Comparison of ENCODE assay signal across 32 cellular contexts in the genomic region with DNA sequence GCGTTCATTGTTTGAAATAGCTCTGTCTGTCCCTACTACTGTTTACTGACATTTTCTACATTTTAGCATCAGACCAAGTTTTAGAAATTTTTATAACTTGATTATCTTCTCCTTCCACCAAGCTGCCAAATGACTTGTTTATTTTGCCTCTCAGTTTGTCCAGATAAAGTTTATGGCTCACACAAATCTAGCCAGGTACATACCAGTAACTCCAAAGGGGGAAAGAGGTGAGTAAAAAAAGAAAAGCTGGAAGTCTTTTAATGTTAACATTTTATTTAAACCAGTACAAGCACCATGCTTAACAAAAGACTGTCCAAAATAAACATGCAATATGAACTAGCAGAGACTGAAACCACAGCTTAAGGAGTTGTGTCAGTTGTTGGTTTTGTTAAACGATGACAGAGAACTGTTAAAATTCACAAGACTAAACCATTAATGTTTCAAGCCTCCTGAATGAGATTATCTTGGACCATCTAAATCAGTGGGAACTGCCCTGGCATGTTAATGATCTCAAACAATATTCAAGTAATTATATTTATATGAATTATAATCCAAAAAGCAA. TPM values are rescaled to one million over a fixed set of nuclear protein-coding genes. Genes with fewer than 3 reads are reported as not detected.
A peak's percentile ranks its signal among the peaks of the same experiment; 100 is the strongest.
DNase-seq lines count a peak whose midpoint lies in the region; ATAC-seq, FAIRE-seq and TF ChIP-seq lines count a peak whose summit lies in the region.
"Had no signal": no experiment of that assay in that cellular context is flagged by ENCODE, and none has a peak within 500 bp of the region (broad histone marks: within the 10 kb centered on the region; RNA-seq: fewer than 3 reads in every experiment).

No MANE protein-coding gene starts in this region.

- H3K27me3 ChIP-seq in CD8-positive, alpha-beta T cell (ENCODE audit: insufficient read depth, low read length) = no peaks in the 10 kb centered on the region
- H3K27me3 ChIP-seq in colonic mucosa = no peaks in the 10 kb centered on the region
- H3K27me3 ChIP-seq: cardiac muscle cell had no signal

- DNase-seq in CD8-positive, alpha-beta T cell = no peak
- DNase-seq in colonic mucosa (no peak), NCI-H2171 (lab: John Stamatoyannopoulos, UW) (no peak), NCI-H345 treated with DMSO at 0.1 percent for 48 hours (lab: John Stamatoyannopoulos, UW; ENCODE audit: unreplicated experiment) (no peak), AG08395 (ENCODE audit: low spot score) (no peak), GM12892 (ENCODE audit: insufficient read length) (no peak)
- DNase-seq: activated naive CD4-positive, alpha-beta T cell treated with anti-CD3 and anti-CD28 coated beads, Interleukin-2, amount 50 U/mL, for 16 hours; amygdala; CD8-positive, alpha-beta memory T cell; DMS 273 treated with DMSO at 0.1 percent for 48 hours; endodermal cell; foreskin melanocyte; left ventricle myocardium inferior; mesendoderm; naive B cell; NCI-H1092 treated with DMSO at 0.1 percent for 48 hours; NCI-H187; NCI-H524 treated with DMSO at 0.1 percent for 48 hours; SHP77; stimulated activated CD8-positive, alpha-beta memory T cell treated with anti-CD3 and anti-CD28 coated beads, Interleukin-4, amount 100 ng/mL, for 48 hours; trophoblast cell had no signal

- intact Hi-C loops in CD8-positive, alpha-beta T cell (cut with DNase I, micrococcal nuclease) = no loop called here
- intact Hi-C loops in colonic mucosa (cut with DNase I) = no loop called here

- ATAC-seq in CD8-positive, alpha-beta T cell = no peak
- ATAC-seq: A549, esophagus mucosa, Panc1 had no signal

- no peaks in the 10 kb centered on the region for H3K4me1 ChIP-seq in CD8-positive, alpha-beta T cell (ENCODE audit: insufficient read depth, low read length)
- H3K4me1 ChIP-seq in colonic mucosa = no peaks in the 10 kb centered on the region

- TF ChIP-seq POLR2A in GM12892 (IDR thresholded peaks at IDR 0.05; ENCODE audit: low read depth, low read length) = no peak

- H3K4me3 ChIP-seq in CD8-positive, alpha-beta T cell (ENCODE audit: low read depth, low read length) = no peak overlapping the region
- H3K4me3 ChIP-seq in colonic mucosa = no peak overlapping the region
- H3K4me3 ChIP-seq: A549, cardiac muscle cell, left ventricle myocardium inferior, skin epidermis had no signal

- no peak for FAIRE-seq in GM12892 (lab: Jason Lieb, UNC)

- H3K4me3 Mint-ChIP-seq in CD8-positive, alpha-beta T cell = no peak overlapping the region
- no peak overlapping the region for H3K4me3 Mint-ChIP-seq in nephron
- H3K4me3 Mint-ChIP-seq: B cell; CD8-positive, alpha-beta memory T cell; dendritic cell treated with granulocyte-macrophage colony-stimulating factor and Interleukin-4, amounts not matched to agents 40 ng/mL and 50 ng/mL, for 4 days; IgD-negative memory B cell; naive B cell; T-helper 2 cell treated with Interferon-gamma antibody and Interleukin-4, amounts not matched to agents 5 μg/mL and 100 μg/mL, for 36 hours had no signal

- no peak overlapping the region for H3K27ac ChIP-seq in CD8-positive, alpha-beta T cell (ENCODE audit: low read depth, low read length)
- H3K27ac ChIP-seq in VCaP (peak overlapping the region; percentile 62), colonic mucosa (peak overlapping the region; percentile 5)
- H3K27ac ChIP-seq: A549, cardiac muscle cell, left ventricle myocardium inferior, skin epidermis had no signal

- H3K27ac Mint-ChIP-seq in CD8-positive, alpha-beta T cell = peak overlapping the region; percentile 12
- H3K27ac Mint-ChIP-seq in nephron = peak overlapping the region; percentile 43 to 67 (median 60)
- H3K27ac Mint-ChIP-seq: B cell; CD8-positive, alpha-beta memory T cell; dendritic cell treated with granulocyte-macrophage colony-stimulating factor and Interleukin-4, amounts not matched to agents 40 ng/mL and 50 ng/mL, for 4 days; endodermal cell; IgD-negative memory B cell; T-helper 2 cell treated with Interferon-gamma antibody and Interleukin-4, amounts not matched to agents 5 μg/mL and 100 μg/mL, for 36 hours had no signal

- H3K36me3 Mint-ChIP-seq in CD8-positive, alpha-beta T cell = peaks cover 51% of the 10 kb centered on the region
- H3K36me3 Mint-ChIP-seq in nephron (ENCODE audit: low read depth) = peaks cover 48% of the 10 kb centered on the region

- CTCF ChIA-PET in CD8-positive, alpha-beta T cell (lab: Charles Lee) = no interaction called here

- H3K4me1 Mint-ChIP-seq in CD8-positive, alpha-beta T cell (ENCODE audit: low read depth) = no peaks in the 10 kb centered on the region
- peaks cover 70% of the 10 kb centered on the region for H3K4me1 Mint-ChIP-seq in nephron

- H3K9me3 Mint-ChIP-seq in CD8-positive, alpha-beta T cell = no peaks in the 10 kb centered on the region
- no peaks in the 10 kb centered on the region for H3K9me3 Mint-ChIP-seq in nephron
- H3K9me3 Mint-ChIP-seq: CD8-positive, alpha-beta memory T cell; dendritic cell treated with granulocyte-macrophage colony-stimulating factor and Interleukin-4, amounts not matched to agents 40 ng/mL and 50 ng/mL, for 4 days; endodermal cell; IgD-negative memory B cell; naive B cell; T-helper 2 cell treated with Interferon-gamma antibody and Interleukin-4, amounts not matched to agents 5 μg/mL and 100 μg/mL, for 36 hours had no signal

- H3K36me3 ChIP-seq in CD8-positive, alpha-beta T cell (ENCODE audit: insufficient read depth, low read length) = peaks cover 10% of the 10 kb centered on the region
- no peaks in the 10 kb centered on the region for H3K36me3 ChIP-seq in colonic mucosa

- no peak overlapping the region for H3K9ac ChIP-seq in colonic mucosa (ENCODE audit: low read depth in 2 of 2, low read length in 2 of 2)

- POLR2A ChIA-PET in CD8-positive, alpha-beta T cell (lab: Charles Lee) = no interaction called here

- H3K27me3 Mint-ChIP-seq in CD8-positive, alpha-beta T cell (ENCODE audit: low read depth) = no peaks in the 10 kb centered on the region
- no peaks in the 10 kb centered on the region for H3K27me3 Mint-ChIP-seq in nephron (ENCODE audit: low read depth)
- H3K27me3 Mint-ChIP-seq: B cell; dendritic cell treated with granulocyte-macrophage colony-stimulating factor and Interleukin-4, amounts not matched to agents 40 ng/mL and 50 ng/mL, for 4 days; IgD-negative memory B cell; naive B cell had no signal

- no peak for TF ChIP-seq CTCF in CD8-positive, alpha-beta T cell (IDR thresholded peaks at IDR 0.05)
- TF ChIP-seq CTCF in VCaP (conservative IDR thresholded peaks at IDR 0.05) (no peak), colonic mucosa (IDR thresholded peaks at IDR 0.05) (no peak), nephron (IDR thresholded peaks at IDR 0.05; ENCODE audit: unreplicated experiment in 3 of 3) (no peak)

- no peaks in the 10 kb centered on the region for H3K9me3 ChIP-seq in CD8-positive, alpha-beta T cell (ENCODE audit: low read length)
- H3K9me3 ChIP-seq in colonic mucosa = no peaks in the 10 kb centered on the region
- H3K9me3 ChIP-seq: A549, left ventricle myocardium inferior had no signal

RNA-seq across cellular contexts. Expression of a gene that starts 14.5 kb away (rescaled TPM):
- total RNA-seq in CD8-positive, alpha-beta T cell = 10 to 100 TPM; 33.7 to 34.0 TPM
- 10 to 100 TPM; 67.8 to 85.7 TPM for total RNA-seq in colonic mucosa
- 30.9 TPM for polyA plus RNA-seq in GM12892 (2012; ENCODE audit: missing spikeins)

RNA-seq across cellular contexts. Expression of a gene that starts 33.1 kb away (rescaled TPM):
- 10 to 100 TPM; 49.2 to 55.6 TPM for total RNA-seq in CD8-positive, alpha-beta T cell
- total RNA-seq in colonic mucosa = 100 to 1,000 TPM; 117 to 125 TPM
- 84.4 TPM for polyA plus RNA-seq in GM12892 (2012; ENCODE audit: missing spikeins)

RNA-seq across cellular contexts. Expression of a gene that starts 35.4 kb away (rescaled TPM):
- 10 to 100 TPM; 59.6 to 59.9 TPM for total RNA-seq in CD8-positive, alpha-beta T cell
- total RNA-seq in colonic mucosa = 10 to 100 TPM; 13.2 to 21.3 TPM
- 12.3 TPM for polyA plus RNA-seq in GM12892 (2012; ENCODE audit: missing spikeins)
